ENCODE assay signal across 12 cellular contexts in genomic region chr10:85641479-85641967, GRCh38.
DNase-seq lines count a peak whose midpoint lies in the region; ATAC-seq and TF ChIP-seq lines count a peak whose summit lies in the region.
"Had no signal": no experiment of that assay in that cellular context is flagged by ENCODE, and none has a peak within 500 bp of the region (broad histone marks: within the 10 kb centered on the region; RNA-seq: fewer than 3 reads in every experiment).

No MANE protein-coding gene starts in this region.

- H3K36me3 ChIP-seq in Panc1 (ENCODE audit: control insufficient read depth, insufficient read depth, low read length) = no peaks in the 10 kb centered on the region
- H3K36me3 ChIP-seq: ascending aorta had no signal

- H3K4me3 Mint-ChIP-seq in type B pancreatic cell = no peak overlapping the region
- H3K4me3 Mint-ChIP-seq: activated T-cell treated with anti-CD3 and anti-CD28 coated beads, Interleukin-2, amount 50 U/mL, for 24 hours had no signal

- in situ Hi-C loops in Panc1 (cut with HindIII; ENCODE audit: low pct_unique_long_range_greater_than_20kb, low sequenced_read_pairs) = no loop called here

- H3K4me1 ChIP-seq in Panc1 (ENCODE audit: control insufficient read depth, insufficient read depth, low read length) = peaks cover 43% of the 10 kb centered on the region
- H3K4me1 ChIP-seq: ascending aorta had no signal

- no peaks in the 10 kb centered on the region for H3K27me3 Mint-ChIP-seq in type B pancreatic cell
- H3K27me3 Mint-ChIP-seq: activated T-cell treated with anti-CD3 and anti-CD28 coated beads, Interleukin-2, amount 50 U/mL, for 24 hours had no signal

- intact Hi-C loops in Panc1 (cut with micrococcal nuclease; ENCODE audit: unreplicated experiment) = no loop called here

- DNase-seq in NOMO-1 treated with dmso at 0.1 percent for 144 hours (lab: John Stamatoyannopoulos, UW; ENCODE audit: unreplicated experiment) (peak; percentile 3), NOMO-1 treated with DMSO at 0.1 percent for 48 hours (lab: John Stamatoyannopoulos, UW; ENCODE audit: unreplicated experiment) (no peak), Panc1 (ENCODE audit: low read depth, low spot score) (peak; percentile 25), fibroblast of the conjunctiva (ENCODE audit: low read depth) (peak; percentile 20), type B pancreatic cell (ENCODE audit: extremely low spot score, unreplicated experiment) (no peak), nucleus accumbens (lab: John Stamatoyannopoulos, UW) (no peak), substantia nigra (lab: John Stamatoyannopoulos, UW) (no peak)
- DNase-seq: activated T-cell treated with anti-CD3 and anti-CD28 coated beads, Interleukin-2, amount 50 U/mL, for 24 hours; MM.1S; NCI-H524 treated with DMSO at 0.1 percent for 48 hours had no signal

- H3K27ac ChIP-seq in Panc1 (ENCODE audit: low read length) (peak overlapping the region; percentile 99), substantia nigra (ENCODE audit: low read depth, low read length, poor library complexity, severe bottlenecking) (no peak overlapping the region)
- H3K27ac ChIP-seq: ascending aorta had no signal

- CTCF ChIA-PET in Panc1 (lab: Charles Lee) = no interaction called here

- peaks cover 19% of the 10 kb centered on the region for H3K4me1 Mint-ChIP-seq in type B pancreatic cell (ENCODE audit: unreplicated experiment)

- no peaks in the 10 kb centered on the region for H3K9me3 Mint-ChIP-seq in type B pancreatic cell
- H3K9me3 Mint-ChIP-seq: activated T-cell treated with anti-CD3 and anti-CD28 coated beads, Interleukin-2, amount 50 U/mL, for 24 hours had no signal

- H3K4me3 ChIP-seq in Panc1 (ENCODE audit: low read depth in 2 of 2, low read length in 2 of 2) = peak overlapping the region in 1 of 2 experiments; percentile 35; a peak in 2 of 4 replicates
- H3K4me3 ChIP-seq: ascending aorta had no signal

- no peaks in the 10 kb centered on the region for H3K27me3 ChIP-seq in Panc1 (ENCODE audit: control insufficient read depth, insufficient read depth, low read length)
- H3K27me3 ChIP-seq: ascending aorta had no signal

- BruUV-seq in Panc1 (replicated peaks; lab: Mats Ljungman, UMichigan) = no TSS peak

- TF ChIP-seq CTCF in Panc1 (IDR thresholded peaks at IDR 0.05) (no peak), type B pancreatic cell (conservative IDR thresholded peaks at IDR 0.05) (no peak)

- peak; percentile 68 for ATAC-seq in Panc1
- no peak for ATAC-seq in GM18873 (IDR thresholded peaks at IDR 0.05; ENCODE audit: low FRiP score, unreplicated experiment)

- peak overlapping the region; percentile 94 for H3K27ac Mint-ChIP-seq in type B pancreatic cell
- H3K27ac Mint-ChIP-seq: activated T-cell treated with anti-CD3 and anti-CD28 coated beads, Interleukin-2, amount 50 U/mL, for 24 hours had no signal

- H3K9me3 ChIP-seq in Panc1 (ENCODE audit: control insufficient read depth, insufficient read depth, low read depth, low read length) = peaks cover 5% of the 10 kb centered on the region; the same call in 1 of the 2 replicates
- H3K9me3 ChIP-seq: ascending aorta had no signal

- POLR2A ChIA-PET in Panc1 (lab: Charles Lee) = interaction anchor here (0.5 to 0.7 kb wide), 2 partner anchors 95 to 718 kb away, joined by 3 to 4 read pairs; no protein-coding TSS in a partner anchor

- no peaks in the 10 kb centered on the region for H3K36me3 Mint-ChIP-seq in type B pancreatic cell

Comparison
In these comparisons a context has a peak if more than half of its experiments do, and no peak if none do; other contexts are left out.
1. DNase-seq: peak in NOMO-1 treated with dmso at 0.1 percent for 144 hours (single experiment), Panc1 (single experiment) and fibroblast of the conjunctiva (single experiment); none in NOMO-1 treated with DMSO at 0.1 percent for 48 hours (single experiment), type B pancreatic cell (single experiment), nucleus accumbens (0 of 56) and substantia nigra (0 of 49).